Comparison of ENCODE assay signal across 8 cellular contexts in genomic region chr17:72421128-72422092, GRCh38.
DNase-seq lines count a peak whose midpoint lies in the region; ATAC-seq and TF ChIP-seq lines count a peak whose summit lies in the region.

No MANE protein-coding gene starts in this region.

- peak; percentile 77 for DNase-seq in NK-92 treated with Interleukin-12 subunit alpha and Interleukin-12 subunit beta, amount 100 ng/mL, for 24 hours (lab: John Stamatoyannopoulos, UW)
- DNase-seq in NK-92 (lab: John Stamatoyannopoulos, UW; ENCODE audit: unreplicated experiment), result no peak
- DNase-seq in HuH-7.5 (ENCODE audit: low spot score), result peak; percentile 65
- no peak for DNase-seq in WTC11 (ENCODE audit: low spot score)
- peak; percentile 98 for DNase-seq in glomerular visceral epithelial cell (ENCODE audit: extremely low spot score)
- DNase-seq in stimulated activated CD4-positive, alpha-beta T cell treated with anti-CD3 and anti-CD28 coated beads, Interleukin-4, amount 100 ng/mL, for 48 hours (ENCODE audit: low read depth in 2 of 2), result peak; percentile 13 to 27
- no peak for DNase-seq in NCI-H82 (lab: John Stamatoyannopoulos, UW)

- no peak for TF ChIP-seq CTCF in WTC11 (IDR thresholded peaks at IDR 0.05)

- H3K27ac Mint-ChIP-seq in WTC11, result no peak overlapping the region

- ATAC-seq in GM21717 (IDR thresholded peaks at IDR 0.05; ENCODE audit: unreplicated experiment), result peak; percentile 60
- ATAC-seq in WTC11, result no peak

- H3K4me1 Mint-ChIP-seq in WTC11, result peaks cover 8% of the 10 kb centered on the region

- no peaks in the 10 kb centered on the region; the same call in 1 of the 2 replicates for H3K27me3 Mint-ChIP-seq in WTC11 (ENCODE audit: low read depth)

- H3K36me3 Mint-ChIP-seq in WTC11, result peaks cover 18% of the 10 kb centered on the region

- no peak overlapping the region for H3K4me3 Mint-ChIP-seq in WTC11

- POLR2A ChIA-PET in WTC11 (lab: Charles Lee), result no interaction called here

- H3K9me3 Mint-ChIP-seq in WTC11, result peaks cover 18% of the 10 kb centered on the region

- CTCF ChIA-PET in WTC11 (lab: Charles Lee), result interaction anchor here (0.6 kb wide), 1 partner anchor 306 kb away, joined by 4 read pairs; no protein-coding TSS in a partner anchor

TF ChIP-seq in WTC11, 78 proteins besides CTCF, POLR2A, EP300 and RAD21:
- TF ChIP-seq ARID4B (CRISPR knock-in tag; IDR thresholded peaks at IDR 0.05; ENCODE audit: borderline replicate concordance) (no peak), GABPB1 (CRISPR knock-in tag; IDR thresholded peaks at IDR 0.05) (peak; percentile 87), NFYB (CRISPR knock-in tag; conservative IDR thresholded peaks at IDR 0.05; ENCODE audit: low read depth) (no peak), USF1 (CRISPR knock-in tag; IDR thresholded peaks at IDR 0.05) (no peak), GRHL2 (CRISPR knock-in tag; IDR thresholded peaks at IDR 0.05; ENCODE audit: insufficient replicate concordance, severe bottlenecking) (no peak)

Comparison
In these comparisons a context has a peak if more than half of its experiments do, and no peak if none do; other contexts are left out.
1. DNase-seq: peak in NK-92 treated with Interleukin-12 subunit alpha and Interleukin-12 subunit beta, amount 100 ng/mL, for 24 hours (single experiment), HuH-7.5 (single experiment), glomerular visceral epithelial cell (single experiment) and stimulated activated CD4-positive, alpha-beta T cell treated with anti-CD3 and anti-CD28 coated beads, Interleukin-4, amount 100 ng/mL, for 48 hours (2 of 2); none in NK-92 (single experiment), WTC11 (single experiment) and NCI-H82 (single experiment).